2 cellular contexts compared by ENCODE assay signal in the genomic region with DNA sequence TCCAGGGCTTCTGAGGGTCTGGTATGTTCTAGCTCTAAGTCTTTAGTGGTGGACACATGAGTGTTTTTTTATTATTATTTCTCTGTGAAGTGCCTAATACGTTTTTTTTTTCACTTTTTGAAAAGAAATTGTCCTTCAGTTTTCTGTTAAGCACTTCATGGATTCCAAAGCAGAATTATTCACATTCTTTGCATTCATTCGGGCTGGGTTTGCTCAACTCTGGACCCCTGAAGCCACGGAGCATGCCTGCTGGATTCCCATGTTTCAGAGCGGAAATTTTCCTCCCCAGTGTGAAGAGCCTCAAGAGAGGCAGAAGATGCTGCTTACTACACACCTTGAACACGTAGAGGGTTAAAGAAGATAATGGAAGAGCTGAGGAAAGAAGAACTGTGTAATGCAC.
TF ChIP-seq lines count a peak whose summit lies in the region.

No MANE protein-coding gene starts in this region.

TF ChIP-seq in IMR-90, 13 proteins besides CTCF, POLR2A, EP300 and RAD21:
- TF ChIP-seq FOS (IDR thresholded peaks at IDR 0.05; ENCODE audit: low read depth, low read length): no peak
- TF ChIP-seq, protein P1, sequence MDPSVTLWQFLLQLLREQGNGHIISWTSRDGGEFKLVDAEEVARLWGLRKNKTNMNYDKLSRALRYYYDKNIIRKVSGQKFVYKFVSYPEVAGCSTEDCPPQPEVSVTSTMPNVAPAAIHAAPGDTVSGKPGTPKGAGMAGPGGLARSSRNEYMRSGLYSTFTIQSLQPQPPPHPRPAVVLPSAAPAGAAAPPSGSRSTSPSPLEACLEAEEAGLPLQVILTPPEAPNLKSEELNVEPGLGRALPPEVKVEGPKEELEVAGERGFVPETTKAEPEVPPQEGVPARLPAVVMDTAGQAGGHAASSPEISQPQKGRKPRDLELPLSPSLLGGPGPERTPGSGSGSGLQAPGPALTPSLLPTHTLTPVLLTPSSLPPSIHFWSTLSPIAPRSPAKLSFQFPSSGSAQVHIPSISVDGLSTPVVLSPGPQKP (IDR thresholded peaks at IDR 0.05; ENCODE audit: borderline replicate concordance, low read depth, low read length): no peak
- TF ChIP-seq SMC3 (IDR thresholded peaks at IDR 0.05; ENCODE audit: low read depth, low read length): no peak
- TF ChIP-seq MXI1 (IDR thresholded peaks at IDR 0.05; ENCODE audit: borderline replicate concordance, low read depth, low read length): no peak
- no peak for TF ChIP-seq BHLHE40 (IDR thresholded peaks at IDR 0.05; ENCODE audit: low read depth, low read length)
- TF ChIP-seq RFX5 (IDR thresholded peaks at IDR 0.05; ENCODE audit: low read depth, low read length): no peak
- TF ChIP-seq, protein P2, sequence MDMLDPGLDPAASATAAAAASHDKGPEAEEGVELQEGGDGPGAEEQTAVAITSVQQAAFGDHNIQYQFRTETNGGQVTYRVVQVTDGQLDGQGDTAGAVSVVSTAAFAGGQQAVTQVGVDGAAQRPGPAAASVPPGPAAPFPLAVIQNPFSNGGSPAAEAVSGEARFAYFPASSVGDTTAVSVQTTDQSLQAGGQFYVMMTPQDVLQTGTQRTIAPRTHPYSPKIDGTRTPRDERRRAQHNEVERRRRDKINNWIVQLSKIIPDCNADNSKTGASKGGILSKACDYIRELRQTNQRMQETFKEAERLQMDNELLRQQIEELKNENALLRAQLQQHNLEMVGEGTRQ (IDR thresholded peaks at IDR 0.05; ENCODE audit: low read depth, low read length): no peak
- no peak for TF ChIP-seq NFE2L2 (IDR thresholded peaks at IDR 0.05; ENCODE audit: low read depth, low read length)
- no peak for TF ChIP-seq CHD1 (IDR thresholded peaks at IDR 0.05; ENCODE audit: low read depth, low read length)
- TF ChIP-seq CEBPB (IDR thresholded peaks at IDR 0.05; ENCODE audit: low read depth, low read length): no peak
- no peak for TF ChIP-seq RCOR1 (IDR thresholded peaks at IDR 0.05; ENCODE audit: insufficient replicate concordance, low read length)
- TF ChIP-seq MAZ (IDR thresholded peaks at IDR 0.05; ENCODE audit: borderline replicate concordance, low read depth, low read length): no peak
- TF ChIP-seq MAFK (IDR thresholded peaks at IDR 0.05; ENCODE audit: low read depth, low read length): no peak
TF ChIP-seq in IMR-90: peak in this region for 0.

TF ChIP-seq in H1, 55 proteins besides CTCF, POLR2A, EP300 and RAD21:
- TF ChIP-seq POU5F1 (IDR thresholded peaks at IDR 0.05; ENCODE audit: low read depth, low read length) (no peak), TEAD4 (IDR thresholded peaks at IDR 0.05; ENCODE audit: low read depth, low read length) (peak; percentile 82)
